In the genomic region with DNA sequence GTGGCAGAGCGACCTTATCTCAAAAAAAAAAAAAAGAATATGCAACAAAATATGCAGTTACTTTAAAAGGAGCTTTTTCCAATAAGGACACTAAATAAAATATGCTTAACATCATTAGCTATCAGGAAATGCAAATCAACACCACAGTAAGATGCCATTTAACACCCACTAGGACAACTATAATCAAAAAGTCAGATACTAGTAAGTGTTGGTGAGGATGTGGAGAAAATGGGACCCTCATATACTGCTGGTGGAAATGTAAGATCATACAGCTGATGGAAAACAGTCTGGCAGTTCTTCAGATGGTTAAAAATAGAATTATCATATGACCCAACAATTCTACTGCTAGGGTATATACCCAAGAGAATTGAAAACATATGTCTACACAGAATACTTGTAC, we compare ENCODE assay signal across 8 cellular contexts.
"Had no signal": no experiment of that assay in that cellular context is flagged by ENCODE, and none has a peak within 500 bp of the region (broad histone marks: within the 10 kb centered on the region; RNA-seq: fewer than 3 reads in every experiment).

No MANE protein-coding gene starts in this region.

- H3K9me3 ChIP-seq: HAP-1 had no signal

- H3K36me3 ChIP-seq: HAP-1 had no signal

- ATAC-seq: HCT116, K562 had no signal

- H3K27ac ChIP-seq: GM23248 had no signal

- DNase-seq: GM23248, GOT3, H7, IMR-90 had no signal

- FAIRE-seq: HTR-8/SVneo, K562 had no signal

- H3K4me3 ChIP-seq: GM23248, HAP-1, K562 had no signal
